8 cellular contexts compared by ENCODE assay signal in the genomic region with DNA sequence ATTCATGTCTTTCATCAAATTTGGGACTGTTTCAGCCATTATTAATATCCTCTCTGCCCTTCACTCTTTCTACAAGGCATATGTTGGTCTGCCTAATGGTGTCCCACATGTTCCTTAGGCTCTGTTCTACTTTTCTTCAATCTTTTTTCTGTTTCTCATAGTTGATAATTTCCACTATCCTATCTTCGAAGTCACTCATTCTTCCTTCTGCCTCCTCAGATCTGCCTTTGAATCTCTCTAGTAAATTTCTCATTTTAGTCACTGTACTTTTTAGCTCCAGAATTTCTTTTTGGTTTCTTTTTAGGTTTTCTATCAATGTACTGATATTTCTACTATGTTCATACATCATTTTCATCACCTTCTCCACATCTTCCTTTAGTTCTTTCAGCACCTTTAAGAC.
"Had no signal": no experiment of that assay in that cellular context is flagged by ENCODE, and none has a peak within 500 bp of the region (broad histone marks: within the 10 kb centered on the region; RNA-seq: fewer than 3 reads in every experiment).

No MANE protein-coding gene starts in this region.

- FAIRE-seq: G401.6, GM12878, GM12891, GM12892, GM18507, GM19239 had no signal

- DNase-seq: GDM1, GF-D8 had no signal

- H3K4me3 ChIP-seq: GM12878 had no signal

- ATAC-seq: GM12878 had no signal
